In genomic region chr1:1658583-1659549, GRCh38 we compare ENCODE assay signal across 8 cellular contexts. TPM values are rescaled to one million over a fixed set of nuclear protein-coding genes. Genes with fewer than 3 reads are reported as not detected.
A peak's percentile ranks its signal among the peaks of the same experiment; 100 is the strongest.
DNase-seq lines count a peak whose midpoint lies in the region; ATAC-seq and TF ChIP-seq lines count a peak whose summit lies in the region.
"Not testable (repeated sequence)": the region's sequence is repeated elsewhere in the genome, so short reads cannot be mapped to it uniquely, and the experiment has no call there.

CDK11B (minus strand) TSS chr1:1659004; CDS start chr1:1657485, 1,519 bp downstream.

- H3K4me3 Mint-ChIP-seq in CD4-positive, CD25-positive, alpha-beta regulatory T cell: peak within 1 kb of the TSS; percentile 95 to 97 (median 97)

- ATAC-seq in CD4-positive, CD25-positive, alpha-beta regulatory T cell (ENCODE audit: low read depth in 2 of 2): peak; percentile 97
- peak; percentile 83 for ATAC-seq in GM19438 (IDR thresholded peaks at IDR 0.05; ENCODE audit: low read depth, unreplicated experiment)
- ATAC-seq in HG03575 (IDR thresholded peaks at IDR 0.05; ENCODE audit: extremely low read depth, insufficient number of reproducible peaks, low FRiP score, unreplicated experiment): peak; percentile 49
- ATAC-seq in right lobe of liver: peak; percentile 90 to 93 (median 92)

- peak within 1 kb of the TSS; percentile 91 for H3K27ac ChIP-seq in CD4-positive, CD25-positive, alpha-beta regulatory T cell (ENCODE audit: insufficient read depth, low read length, poor library complexity, severe bottlenecking)
- peak within 1 kb of the TSS; percentile 97 to 99 (median 98) for H3K27ac ChIP-seq in right lobe of liver

- TF ChIP-seq POLR2A in right lobe of liver (IDR thresholded peaks at IDR 0.05): peak; percentile 42

- peak within 1 kb of the TSS; percentile 69 for H3K4me3 ChIP-seq in CD4-positive, CD25-positive, alpha-beta regulatory T cell (ENCODE audit: low read depth, low read length)
- peak within 1 kb of the TSS; percentile 68 to 76 (median 70) for H3K4me3 ChIP-seq in right lobe of liver

- peak within 1 kb of the TSS; percentile 99 to 100 (median 99) for H3K27ac Mint-ChIP-seq in CD4-positive, CD25-positive, alpha-beta regulatory T cell

- not testable (repeated sequence) for H3K36me3 ChIP-seq in CD4-positive, CD25-positive, alpha-beta regulatory T cell (ENCODE audit: control insufficient read depth, insufficient read depth, low read length)
- H3K36me3 ChIP-seq in right lobe of liver: peaks cover 0 to 26% (median 14%) of the 10 kb centered on the region in 4 donors

- H3K9me3 Mint-ChIP-seq in CD4-positive, CD25-positive, alpha-beta regulatory T cell: not testable (repeated sequence)

- H3K36me3 Mint-ChIP-seq in CD4-positive, CD25-positive, alpha-beta regulatory T cell: not testable (repeated sequence)

- intact Hi-C loops in right lobe of liver (cut with DNase I): not testable (repeated sequence)

- H3K27me3 ChIP-seq in CD4-positive, CD25-positive, alpha-beta regulatory T cell (ENCODE audit: control insufficient read depth, insufficient read depth, low read length); right lobe of liver: not testable (repeated sequence)

- H3K4me1 Mint-ChIP-seq in CD4-positive, CD25-positive, alpha-beta regulatory T cell: peaks cover 2 to 15% (median 8%) of the 10 kb centered on the region in 4 donors

- peak; percentile 97 to 98 (median 97) for DNase-seq in CD4-positive, CD25-positive, alpha-beta regulatory T cell
- DNase-seq in NCI-H82 (lab: John Stamatoyannopoulos, UW) (peak; percentile 92), dermis microvascular lymphatic vessel endothelial cell (ENCODE audit: low read depth in 2 of 2) (peak; percentile 90 to 94), right lobe of liver (peak; percentile 93 to 98 (median 97))
- peak; percentile 99 to 100 for DNase-seq in activated CD4-positive, alpha-beta T cell treated with anti-CD3 and anti-CD28 coated beads, Interleukin-2, amount 50 U/mL, for 48 hours
- DNase-seq in stimulated activated CD4-positive, alpha-beta T cell treated with anti-CD3 and anti-CD28 coated beads, Interleukin-4, amount 100 ng/mL, for 4 hours: peak; percentile 98 to 99

- H3K4me1 ChIP-seq in CD4-positive, CD25-positive, alpha-beta regulatory T cell (ENCODE audit: control insufficient read depth, insufficient read depth, low read length, poor library complexity, severe bottlenecking); right lobe of liver: not testable (repeated sequence)

- H3K27me3 Mint-ChIP-seq in CD4-positive, CD25-positive, alpha-beta regulatory T cell: not testable (repeated sequence)

- TF ChIP-seq CTCF in right lobe of liver (IDR thresholded peaks at IDR 0.05): peak; percentile 19 to 32 (median 26)

- 3% methylated on average over 6 of the region's 96 CpGs for WGBS in right lobe of liver (ENCODE audit: insufficient coverage, low coverage, low lambda C conversion rate, missing lambda C conversion rate)

- H3K9me3 ChIP-seq in CD4-positive, CD25-positive, alpha-beta regulatory T cell (ENCODE audit: control insufficient read depth in 2 of 2, low read length in 2 of 2); right lobe of liver: not testable (repeated sequence)

RNA-seq across cellular contexts. Expression of gene CDK11B, which starts in this region (rescaled TPM):
- 47.2 TPM for total RNA-seq in CD4-positive, CD25-positive, alpha-beta regulatory T cell
- polyA plus RNA-seq in CD4-positive, CD25-positive, alpha-beta regulatory T cell: 10 to 100 TPM in 1 of 4 donors, 1 to 10 TPM in 3; 9.3 to 11.3 (median 9.7) TPM
- total RNA-seq in dermis microvascular lymphatic vessel endothelial cell (5.6 and 7.5 TPM in 2 replicates), right lobe of liver (10 to 100 TPM in 2 of 6 experiments, 1 to 10 TPM in 4; 8.0 to 11.8 (median 9.5) TPM)

Comparison
In these comparisons a context has a peak if more than half of its experiments do, and no peak if none do; other contexts are left out.
1. Peak in every context shown above with its lines: DNase-seq, ATAC-seq, H3K4me3 ChIP-seq and H3K27ac ChIP-seq.